1 cellular context compared by ENCODE assay signal in genomic region chrX:53686151-53686885, GRCh38.
TF ChIP-seq lines count a peak whose summit lies in the region.

Gene HUWE1, minus strand, starts transcription at chrX:53686719. Its CDS starts 32,612 bp downstream, at chrX:53654107.

TF ChIP-seq in HEK293, 187 proteins besides CTCF, POLR2A, EP300 and RAD21 (continued from another document):
- TF ChIP-seq PRDM6 (tag by site-specific recombination; IDR thresholded peaks at IDR 0.05) = no peak
- no peak for TF ChIP-seq ZNF148 (tag by site-specific recombination; IDR thresholded peaks at IDR 0.05; ENCODE audit: borderline replicate concordance)
- TF ChIP-seq ZNF664 (tag by site-specific recombination; IDR thresholded peaks at IDR 0.05) = no peak
- peak; percentile 93 for TF ChIP-seq KLF16 (tag by site-specific recombination; IDR thresholded peaks at IDR 0.05)
- TF ChIP-seq ZNF501 (tag by site-specific recombination; IDR thresholded peaks at IDR 0.05) = peak; percentile 91
- no peak for TF ChIP-seq ZNF701 (tag by site-specific recombination; IDR thresholded peaks at IDR 0.05)
- peak; percentile 72 for TF ChIP-seq SP2 (tag by site-specific recombination; IDR thresholded peaks at IDR 0.05)
- TF ChIP-seq ZNF211 (tag by site-specific recombination; IDR thresholded peaks at IDR 0.05; ENCODE audit: low read depth) = no peak
- TF ChIP-seq ZBTB8A (tag by site-specific recombination; IDR thresholded peaks at IDR 0.05) = peak; percentile 100
- no peak; the same call in 1 of the 2 replicates for TF ChIP-seq PRDM4 (tag by site-specific recombination; IDR thresholded peaks at IDR 0.05)
- TF ChIP-seq ZNF114 (tag by site-specific recombination; IDR thresholded peaks at IDR 0.05) = no peak
- TF ChIP-seq ZNF677 (tag by site-specific recombination; IDR thresholded peaks at IDR 0.05) = no peak
- TF ChIP-seq ZBTB26 (tag by site-specific recombination; optimal IDR thresholded peaks at IDR 0.05) = peak; percentile 95
- TF ChIP-seq ZNF18 (tag by site-specific recombination; IDR thresholded peaks at IDR 0.05) = no peak
- peak; percentile 68 for TF ChIP-seq ZBTB1 (tag by site-specific recombination; IDR thresholded peaks at IDR 0.05)
- no peak for TF ChIP-seq ZNF184 (tag by site-specific recombination; IDR thresholded peaks at IDR 0.05)
- TF ChIP-seq ZNF621 (tag by site-specific recombination; IDR thresholded peaks at IDR 0.05) = no peak
- TF ChIP-seq ZNF518A (tag by site-specific recombination; conservative IDR thresholded peaks at IDR 0.05; ENCODE audit: low read depth) = no peak
- TF ChIP-seq ZNF843 (tag by site-specific recombination; IDR thresholded peaks at IDR 0.05) = peak; percentile 70; the same call in 1 of the 2 replicates
- peak; percentile 97 for TF ChIP-seq ZNF600 (tag by site-specific recombination; IDR thresholded peaks at IDR 0.05)
- peak; percentile 73; the same call in 1 of the 2 replicates for TF ChIP-seq KLF8 (tag by site-specific recombination; IDR thresholded peaks at IDR 0.05)
- no peak for TF ChIP-seq ZNF366 (tag by site-specific recombination; conservative IDR thresholded peaks at IDR 0.05)
- no peak for TF ChIP-seq ATF2 (tag by site-specific recombination; IDR thresholded peaks at IDR 0.05; ENCODE audit: low read depth)
- peak; percentile 91 for TF ChIP-seq PATZ1 (tag by site-specific recombination; IDR thresholded peaks at IDR 0.05)
- TF ChIP-seq KLF1 (tag by site-specific recombination; IDR thresholded peaks at IDR 0.05) = peak; percentile 50; the same call in 1 of the 2 replicates
- TF ChIP-seq ZNF426 (tag by site-specific recombination; IDR thresholded peaks at IDR 0.05) = no peak
- peak; percentile 17; the same call in 1 of the 2 replicates for TF ChIP-seq ZSCAN4 (tag by site-specific recombination; IDR thresholded peaks at IDR 0.05)
- no peak for TF ChIP-seq ZNF155 (tag by site-specific recombination; IDR thresholded peaks at IDR 0.05)
